1 cellular context compared by ENCODE assay signal in the genomic region with DNA sequence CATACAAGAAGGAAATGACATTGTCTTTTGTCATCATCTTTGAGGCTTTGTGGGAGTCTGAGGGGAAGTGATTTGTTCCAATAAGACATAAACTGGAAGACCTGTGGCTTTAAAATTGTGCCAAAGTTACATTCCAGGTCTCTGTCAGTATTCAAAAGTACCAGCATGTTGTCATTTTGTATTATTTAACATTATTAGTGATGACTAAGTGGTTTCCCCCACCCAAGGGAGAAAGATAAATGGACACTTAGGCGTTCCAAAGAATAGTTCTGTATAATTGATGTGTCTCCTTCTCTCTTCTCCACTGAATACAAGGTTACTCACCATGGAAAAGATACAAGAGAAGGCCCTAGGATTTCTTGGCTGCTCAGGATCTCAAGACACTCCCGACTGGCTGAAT.
TF ChIP-seq lines count a peak whose summit lies in the region.

No MANE protein-coding gene starts in this region.

TF ChIP-seq in IMR-90, 13 proteins besides CTCF, POLR2A, EP300 and RAD21:
- TF ChIP-seq MAFK (IDR thresholded peaks at IDR 0.05; ENCODE audit: low read depth, low read length) (peak; percentile 52), FOS (IDR thresholded peaks at IDR 0.05; ENCODE audit: low read depth, low read length) (no peak)
